ENCODE assay signal across 1 cellular context in the genomic region with DNA sequence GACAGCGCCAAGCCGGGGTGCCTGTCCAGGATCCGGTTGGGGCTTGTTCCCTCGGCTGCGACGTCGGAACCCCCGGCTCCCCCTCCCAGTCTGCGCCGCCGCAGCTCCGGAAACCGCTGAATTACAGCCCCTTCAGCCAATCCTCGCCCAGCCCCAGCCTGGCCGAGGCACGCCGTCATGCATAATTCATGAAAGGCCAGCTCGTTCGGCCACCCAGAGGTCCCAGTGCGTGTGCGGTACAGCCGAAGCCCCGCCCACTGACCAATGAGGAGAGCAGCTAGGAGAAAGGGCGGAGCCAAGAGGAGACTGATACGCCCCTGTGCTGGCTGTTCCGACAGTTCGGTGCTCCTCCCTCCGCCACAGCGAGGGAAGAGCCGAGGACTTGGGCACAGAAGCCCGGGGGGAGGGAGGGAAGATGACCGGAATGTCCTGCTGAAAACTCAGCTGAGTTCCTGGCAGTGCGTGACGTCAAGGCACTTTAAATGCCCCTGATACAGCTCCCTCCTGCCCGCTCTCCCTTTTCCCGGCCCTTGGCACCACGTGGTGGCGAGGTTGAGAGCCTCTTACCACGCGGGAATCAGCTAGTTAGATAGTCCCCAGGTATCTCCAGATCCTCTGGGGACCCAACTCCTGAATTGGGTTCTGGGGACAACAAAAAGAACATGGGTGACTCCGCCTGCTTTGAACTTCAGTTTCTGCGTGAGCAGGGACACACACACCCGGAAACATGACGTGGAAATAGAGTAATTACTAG.
TF ChIP-seq lines count a peak whose summit lies in the region.

A gene (minus strand): TSS at position 62 of the 754 bp plus-strand sequence. CDS start 39,926 bp downstream, outside the sequence.

TF ChIP-seq in HepG2, 621 proteins besides CTCF, POLR2A, EP300 and RAD21 (continued from another document and continues in another):
- TF ChIP-seq, protein P1, sequence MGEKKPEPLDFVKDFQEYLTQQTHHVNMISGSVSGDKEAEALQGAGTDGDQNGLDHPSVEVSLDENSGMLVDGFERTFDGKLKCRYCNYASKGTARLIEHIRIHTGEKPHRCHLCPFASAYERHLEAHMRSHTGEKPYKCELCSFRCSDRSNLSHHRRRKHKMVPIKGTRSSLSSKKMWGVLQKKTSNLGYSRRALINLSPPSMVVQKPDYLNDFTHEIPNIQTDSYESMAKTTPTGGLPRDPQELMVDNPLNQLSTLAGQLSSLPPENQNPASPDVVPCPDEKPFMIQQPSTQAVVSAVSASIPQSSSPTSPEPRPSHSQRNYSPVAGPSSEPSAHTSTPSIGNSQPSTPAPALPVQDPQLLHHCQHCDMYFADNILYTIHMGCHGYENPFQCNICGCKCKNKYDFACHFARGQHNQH (CRISPR knock-in tag; IDR thresholded peaks at IDR 0.05) = peak; percentile 100
- no peak; the same call in 1 of the 2 replicates for TF ChIP-seq ZNF75D (CRISPR knock-in tag; IDR thresholded peaks at IDR 0.05; ENCODE audit: borderline replicate concordance)
- no peak; the same call in 1 of the 2 replicates for TF ChIP-seq ZNF841 (CRISPR knock-in tag; IDR thresholded peaks at IDR 0.05; ENCODE audit: borderline replicate concordance)
- TF ChIP-seq, protein P2, sequence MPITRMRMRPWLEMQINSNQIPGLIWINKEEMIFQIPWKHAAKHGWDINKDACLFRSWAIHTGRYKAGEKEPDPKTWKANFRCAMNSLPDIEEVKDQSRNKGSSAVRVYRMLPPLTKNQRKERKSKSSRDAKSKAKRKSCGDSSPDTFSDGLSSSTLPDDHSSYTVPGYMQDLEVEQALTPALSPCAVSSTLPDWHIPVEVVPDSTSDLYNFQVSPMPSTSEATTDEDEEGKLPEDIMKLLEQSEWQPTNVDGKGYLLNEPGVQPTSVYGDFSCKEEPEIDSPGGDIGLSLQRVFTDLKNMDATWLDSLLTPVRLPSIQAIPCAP (CRISPR knock-in tag; IDR thresholded peaks at IDR 0.05; ENCODE audit: low read depth) = peak; percentile 74; the same call in 1 of the 2 replicates
- TF ChIP-seq, protein P3, sequence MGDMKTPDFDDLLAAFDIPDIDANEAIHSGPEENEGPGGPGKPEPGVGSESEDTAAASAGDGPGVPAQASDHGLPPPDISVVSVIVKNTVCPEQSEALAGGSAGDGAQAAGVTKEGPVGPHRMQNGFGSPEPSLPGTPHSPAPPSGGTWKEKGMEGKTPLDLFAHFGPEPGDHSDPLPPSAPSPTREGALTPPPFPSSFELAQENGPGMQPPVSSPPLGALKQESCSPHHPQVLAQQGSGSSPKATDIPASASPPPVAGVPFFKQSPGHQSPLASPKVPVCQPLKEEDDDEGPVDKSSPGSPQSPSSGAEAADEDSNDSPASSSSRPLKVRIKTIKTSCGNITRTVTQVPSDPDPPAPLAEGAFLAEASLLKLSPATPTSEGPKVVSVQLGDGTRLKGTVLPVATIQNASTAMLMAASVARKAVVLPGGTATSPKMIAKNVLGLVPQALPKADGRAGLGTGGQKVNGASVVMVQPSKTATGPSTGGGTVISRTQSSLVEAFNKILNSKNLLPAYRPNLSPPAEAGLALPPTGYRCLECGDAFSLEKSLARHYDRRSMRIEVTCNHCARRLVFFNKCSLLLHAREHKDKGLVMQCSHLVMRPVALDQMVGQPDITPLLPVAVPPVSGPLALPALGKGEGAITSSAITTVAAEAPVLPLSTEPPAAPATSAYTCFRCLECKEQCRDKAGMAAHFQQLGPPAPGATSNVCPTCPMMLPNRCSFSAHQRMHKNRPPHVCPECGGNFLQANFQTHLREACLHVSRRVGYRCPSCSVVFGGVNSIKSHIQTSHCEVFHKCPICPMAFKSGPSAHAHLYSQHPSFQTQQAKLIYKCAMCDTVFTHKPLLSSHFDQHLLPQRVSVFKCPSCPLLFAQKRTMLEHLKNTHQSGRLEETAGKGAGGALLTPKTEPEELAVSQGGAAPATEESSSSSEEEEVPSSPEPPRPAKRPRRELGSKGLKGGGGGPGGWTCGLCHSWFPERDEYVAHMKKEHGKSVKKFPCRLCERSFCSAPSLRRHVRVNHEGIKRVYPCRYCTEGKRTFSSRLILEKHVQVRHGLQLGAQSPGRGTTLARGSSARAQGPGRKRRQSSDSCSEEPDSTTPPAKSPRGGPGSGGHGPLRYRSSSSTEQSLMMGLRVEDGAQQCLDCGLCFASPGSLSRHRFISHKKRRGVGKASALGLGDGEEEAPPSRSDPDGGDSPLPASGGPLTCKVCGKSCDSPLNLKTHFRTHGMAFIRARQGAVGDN (CRISPR knock-in tag; IDR thresholded peaks at IDR 0.05) = peak; percentile 99
- TF ChIP-seq, protein P4, sequence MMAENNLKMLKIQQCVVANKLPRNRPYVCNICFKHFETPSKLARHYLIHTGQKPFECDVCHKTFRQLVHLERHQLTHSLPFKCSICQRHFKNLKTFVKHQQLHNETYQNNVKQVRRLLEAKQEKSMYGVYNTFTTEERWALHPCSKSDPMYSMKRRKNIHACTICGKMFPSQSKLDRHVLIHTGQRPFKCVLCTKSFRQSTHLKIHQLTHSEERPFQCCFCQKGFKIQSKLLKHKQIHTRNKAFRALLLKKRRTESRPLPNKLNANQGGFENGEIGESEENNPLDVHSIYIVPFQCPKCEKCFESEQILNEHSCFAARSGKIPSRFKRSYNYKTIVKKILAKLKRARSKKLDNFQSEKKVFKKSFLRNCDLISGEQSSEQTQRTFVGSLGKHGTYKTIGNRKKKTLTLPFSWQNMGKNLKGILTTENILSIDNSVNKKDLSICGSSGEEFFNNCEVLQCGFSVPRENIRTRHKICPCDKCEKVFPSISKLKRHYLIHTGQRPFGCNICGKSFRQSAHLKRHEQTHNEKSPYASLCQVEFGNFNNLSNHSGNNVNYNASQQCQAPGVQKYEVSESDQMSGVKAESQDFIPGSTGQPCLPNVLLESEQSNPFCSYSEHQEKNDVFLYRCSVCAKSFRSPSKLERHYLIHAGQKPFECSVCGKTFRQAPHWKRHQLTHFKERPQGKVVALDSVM (CRISPR knock-in tag; IDR thresholded peaks at IDR 0.05) = peak; percentile 48
- TF ChIP-seq, protein P5, sequence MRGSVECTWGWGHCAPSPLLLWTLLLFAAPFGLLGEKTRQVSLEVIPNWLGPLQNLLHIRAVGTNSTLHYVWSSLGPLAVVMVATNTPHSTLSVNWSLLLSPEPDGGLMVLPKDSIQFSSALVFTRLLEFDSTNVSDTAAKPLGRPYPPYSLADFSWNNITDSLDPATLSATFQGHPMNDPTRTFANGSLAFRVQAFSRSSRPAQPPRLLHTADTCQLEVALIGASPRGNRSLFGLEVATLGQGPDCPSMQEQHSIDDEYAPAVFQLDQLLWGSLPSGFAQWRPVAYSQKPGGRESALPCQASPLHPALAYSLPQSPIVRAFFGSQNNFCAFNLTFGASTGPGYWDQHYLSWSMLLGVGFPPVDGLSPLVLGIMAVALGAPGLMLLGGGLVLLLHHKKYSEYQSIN (CRISPR knock-in tag; IDR thresholded peaks at IDR 0.05; ENCODE audit: borderline replicate concordance) = no peak
- peak; percentile 90; the same call in 1 of the 2 replicates for TF ChIP-seq MZF1 (CRISPR knock-in tag; IDR thresholded peaks at IDR 0.05; ENCODE audit: borderline replicate concordance)
- TF ChIP-seq, protein P6, sequence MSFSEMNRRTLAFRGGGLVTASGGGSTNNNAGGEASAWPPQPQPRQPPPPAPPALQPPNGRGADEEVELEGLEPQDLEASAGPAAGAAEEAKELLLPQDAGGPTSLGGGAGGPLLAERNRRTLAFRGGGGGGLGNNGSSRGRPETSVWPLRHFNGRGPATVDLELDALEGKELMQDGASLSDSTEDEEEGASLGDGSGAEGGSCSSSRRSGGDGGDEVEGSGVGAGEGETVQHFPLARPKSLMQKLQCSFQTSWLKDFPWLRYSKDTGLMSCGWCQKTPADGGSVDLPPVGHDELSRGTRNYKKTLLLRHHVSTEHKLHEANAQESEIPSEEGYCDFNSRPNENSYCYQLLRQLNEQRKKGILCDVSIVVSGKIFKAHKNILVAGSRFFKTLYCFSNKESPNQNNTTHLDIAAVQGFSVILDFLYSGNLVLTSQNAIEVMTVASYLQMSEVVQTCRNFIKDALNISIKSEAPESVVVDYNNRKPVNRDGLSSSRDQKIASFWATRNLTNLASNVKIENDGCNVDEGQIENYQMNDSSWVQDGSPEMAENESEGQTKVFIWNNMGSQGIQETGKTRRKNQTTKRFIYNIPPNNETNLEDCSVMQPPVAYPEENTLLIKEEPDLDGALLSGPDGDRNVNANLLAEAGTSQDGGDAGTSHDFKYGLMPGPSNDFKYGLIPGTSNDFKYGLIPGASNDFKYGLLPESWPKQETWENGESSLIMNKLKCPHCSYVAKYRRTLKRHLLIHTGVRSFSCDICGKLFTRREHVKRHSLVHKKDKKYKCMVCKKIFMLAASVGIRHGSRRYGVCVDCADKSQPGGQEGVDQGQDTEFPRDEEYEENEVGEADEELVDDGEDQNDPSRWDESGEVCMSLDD (CRISPR knock-in tag; IDR thresholded peaks at IDR 0.05; ENCODE audit: borderline replicate concordance) = peak; percentile 65; the same call in 1 of the 2 replicates
- TF ChIP-seq, protein P7, sequence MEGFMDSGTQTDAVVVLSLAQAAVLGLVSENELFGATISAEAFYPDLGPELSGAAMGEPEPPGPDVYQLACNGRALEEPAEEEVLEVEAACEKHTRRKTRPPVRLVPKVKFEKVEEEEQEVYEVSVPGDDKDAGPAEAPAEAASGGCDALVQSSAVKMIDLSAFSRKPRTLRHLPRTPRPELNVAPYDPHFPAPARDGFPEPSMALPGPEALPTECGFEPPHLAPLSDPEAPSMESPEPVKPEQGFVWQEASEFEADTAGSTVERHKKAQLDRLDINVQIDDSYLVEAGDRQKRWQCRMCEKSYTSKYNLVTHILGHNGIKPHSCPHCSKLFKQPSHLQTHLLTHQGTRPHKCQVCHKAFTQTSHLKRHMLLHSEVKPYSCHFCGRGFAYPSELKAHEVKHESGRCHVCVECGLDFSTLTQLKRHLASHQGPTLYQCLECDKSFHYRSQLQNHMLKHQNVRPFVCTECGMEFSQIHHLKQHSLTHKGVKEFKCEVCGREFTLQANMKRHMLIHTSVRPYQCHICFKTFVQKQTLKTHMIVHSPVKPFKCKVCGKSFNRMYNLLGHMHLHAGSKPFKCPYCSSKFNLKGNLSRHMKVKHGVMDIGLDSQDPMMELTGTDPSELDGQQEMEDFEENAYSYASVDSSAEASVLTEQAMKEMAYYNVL (CRISPR knock-in tag; IDR thresholded peaks at IDR 0.05; ENCODE audit: borderline replicate concordance) = peak; percentile 95
- TF ChIP-seq, protein P8, sequence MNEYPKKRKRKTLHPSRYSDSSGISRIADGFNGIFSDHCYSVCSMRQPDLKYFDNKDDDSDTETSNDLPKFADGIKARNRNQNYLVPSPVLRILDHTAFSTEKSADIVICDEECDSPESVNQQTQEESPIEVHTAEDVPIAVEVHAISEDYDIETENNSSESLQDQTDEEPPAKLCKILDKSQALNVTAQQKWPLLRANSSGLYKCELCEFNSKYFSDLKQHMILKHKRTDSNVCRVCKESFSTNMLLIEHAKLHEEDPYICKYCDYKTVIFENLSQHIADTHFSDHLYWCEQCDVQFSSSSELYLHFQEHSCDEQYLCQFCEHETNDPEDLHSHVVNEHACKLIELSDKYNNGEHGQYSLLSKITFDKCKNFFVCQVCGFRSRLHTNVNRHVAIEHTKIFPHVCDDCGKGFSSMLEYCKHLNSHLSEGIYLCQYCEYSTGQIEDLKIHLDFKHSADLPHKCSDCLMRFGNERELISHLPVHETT (CRISPR knock-in tag; conservative IDR thresholded peaks at IDR 0.05) = peak; percentile 92
- 0 out of 2 replicates have a peak, but pooled peaks have one; percentile 76 for TF ChIP-seq ZNF558 (CRISPR knock-in tag; IDR thresholded peaks at IDR 0.05; ENCODE audit: borderline replicate concordance)
- peak; percentile 85; the same call in 1 of the 2 replicates for TF ChIP-seq ETV5 (CRISPR knock-in tag; IDR thresholded peaks at IDR 0.05; ENCODE audit: borderline replicate concordance)
- TF ChIP-seq NR2C2 (CRISPR knock-in tag; IDR thresholded peaks at IDR 0.05; ENCODE audit: borderline replicate concordance) = peak; percentile 85
- TF ChIP-seq U2AF1 (optimal IDR thresholded peaks at IDR 0.05; ENCODE audit: low read depth, low read length) = peak; percentile 99
- TF ChIP-seq MAF1 (CRISPR knock-in tag; IDR thresholded peaks at IDR 0.05; ENCODE audit: borderline replicate concordance) = peak; percentile 92
- TF ChIP-seq SRSF1 (optimal IDR thresholded peaks at IDR 0.05; ENCODE audit: low read depth, low read length) = peak; percentile 100
- TF ChIP-seq ZFP36 (IDR thresholded peaks at IDR 0.05; ENCODE audit: borderline replicate concordance, low read depth, low read length, partially characterized antibody) = peak; percentile 38
- TF ChIP-seq SIX1 (CRISPR knock-in tag; IDR thresholded peaks at IDR 0.05; ENCODE audit: borderline replicate concordance) = peak; percentile 70
- no peak for TF ChIP-seq JDP2 (CRISPR knock-in tag; IDR thresholded peaks at IDR 0.05; ENCODE audit: borderline replicate concordance)
- peak; percentile 98 for TF ChIP-seq NFYB (CRISPR knock-in tag; IDR thresholded peaks at IDR 0.05)
- TF ChIP-seq, protein P9, sequence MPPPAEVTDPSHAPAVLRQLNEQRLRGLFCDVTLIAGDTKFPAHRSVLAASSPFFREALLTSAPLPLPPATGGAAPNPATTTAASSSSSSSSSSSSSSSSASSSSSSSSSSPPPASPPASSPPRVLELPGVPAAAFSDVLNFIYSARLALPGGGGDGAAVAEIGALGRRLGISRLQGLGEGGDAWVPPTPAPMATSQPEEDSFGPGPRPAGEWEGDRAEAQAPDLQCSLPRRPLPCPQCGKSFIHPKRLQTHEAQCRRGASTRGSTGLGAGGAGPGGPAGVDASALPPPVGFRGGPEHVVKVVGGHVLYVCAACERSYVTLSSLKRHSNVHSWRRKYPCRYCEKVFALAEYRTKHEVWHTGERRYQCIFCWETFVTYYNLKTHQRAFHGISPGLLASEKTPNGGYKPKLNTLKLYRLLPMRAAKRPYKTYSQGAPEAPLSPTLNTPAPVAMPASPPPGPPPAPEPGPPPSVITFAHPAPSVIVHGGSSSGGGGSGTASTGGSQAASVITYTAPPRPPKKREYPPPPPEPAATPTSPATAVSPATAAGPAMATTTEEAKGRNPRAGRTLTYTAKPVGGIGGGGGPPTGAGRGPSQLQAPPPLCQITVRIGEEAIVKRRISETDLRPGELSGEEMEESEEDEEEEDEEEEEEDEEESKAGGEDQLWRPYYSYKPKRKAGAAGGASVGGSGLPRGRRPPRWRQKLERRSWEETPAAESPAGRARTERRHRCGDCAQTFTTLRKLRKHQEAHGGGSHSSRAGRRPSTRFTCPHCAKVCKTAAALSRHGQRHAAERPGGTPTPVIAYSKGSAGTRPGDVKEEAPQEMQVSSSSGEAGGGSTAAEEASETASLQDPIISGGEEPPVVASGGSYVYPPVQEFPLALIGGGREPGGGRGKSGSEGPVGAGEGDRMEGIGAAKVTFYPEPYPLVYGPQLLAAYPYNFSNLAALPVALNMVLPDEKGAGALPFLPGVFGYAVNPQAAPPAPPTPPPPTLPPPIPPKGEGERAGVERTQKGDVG (CRISPR knock-in tag; IDR thresholded peaks at IDR 0.05; ENCODE audit: borderline replicate concordance) = peak; percentile 99
- TF ChIP-seq, protein P10, sequence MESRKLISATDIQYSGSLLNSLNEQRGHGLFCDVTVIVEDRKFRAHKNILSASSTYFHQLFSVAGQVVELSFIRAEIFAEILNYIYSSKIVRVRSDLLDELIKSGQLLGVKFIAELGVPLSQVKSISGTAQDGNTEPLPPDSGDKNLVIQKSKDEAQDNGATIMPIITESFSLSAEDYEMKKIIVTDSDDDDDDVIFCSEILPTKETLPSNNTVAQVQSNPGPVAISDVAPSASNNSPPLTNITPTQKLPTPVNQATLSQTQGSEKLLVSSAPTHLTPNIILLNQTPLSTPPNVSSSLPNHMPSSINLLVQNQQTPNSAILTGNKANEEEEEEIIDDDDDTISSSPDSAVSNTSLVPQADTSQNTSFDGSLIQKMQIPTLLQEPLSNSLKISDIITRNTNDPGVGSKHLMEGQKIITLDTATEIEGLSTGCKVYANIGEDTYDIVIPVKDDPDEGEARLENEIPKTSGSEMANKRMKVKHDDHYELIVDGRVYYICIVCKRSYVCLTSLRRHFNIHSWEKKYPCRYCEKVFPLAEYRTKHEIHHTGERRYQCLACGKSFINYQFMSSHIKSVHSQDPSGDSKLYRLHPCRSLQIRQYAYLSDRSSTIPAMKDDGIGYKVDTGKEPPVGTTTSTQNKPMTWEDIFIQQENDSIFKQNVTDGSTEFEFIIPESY (CRISPR knock-in tag; IDR thresholded peaks at IDR 0.05) = peak; percentile 95
